Comparison of ENCODE assay signal across 13 cellular contexts in genomic region chr3:196995646-196996355, GRCh38. TPM values are rescaled to one million over a fixed set of nuclear protein-coding genes. Genes with fewer than 3 reads are reported as not detected.
DNase-seq lines count a peak whose midpoint lies in the region; ATAC-seq and TF ChIP-seq lines count a peak whose summit lies in the region.
"Had no signal": no experiment of that assay in that cellular context is flagged by ENCODE, and none has a peak within 500 bp of the region (broad histone marks: within the 10 kb centered on the region; RNA-seq: fewer than 3 reads in every experiment).

No MANE protein-coding gene starts in this region.

- H3K36me3 Mint-ChIP-seq in natural killer cell treated with Interleukin-12 subunit alpha and Interleukin-12 subunit beta and Interleukin-15 and Interleukin-18, amount 100 ng/mL, for 72 hours, result no peaks in the 10 kb centered on the region
- no peaks in the 10 kb centered on the region for H3K36me3 Mint-ChIP-seq in natural killer cell

- TF ChIP-seq CTCF in natural killer cell (IDR thresholded peaks at IDR 0.05), result no peak

- H3K4me3 Mint-ChIP-seq in natural killer cell treated with Interleukin-12 subunit alpha and Interleukin-12 subunit beta and Interleukin-15 and Interleukin-18, amount 100 ng/mL, for 72 hours, result no peak overlapping the region
- H3K4me3 Mint-ChIP-seq in natural killer cell, result no peak overlapping the region
- H3K4me3 Mint-ChIP-seq: neural crest cell had no signal

- ATAC-seq in natural killer cell treated with Interleukin-12 subunit alpha and Interleukin-12 subunit beta and Interleukin-15 and Interleukin-18, amount 100 ng/mL, for 72 hours, result no peak
- ATAC-seq in natural killer cell (no peak), HG03196 (IDR thresholded peaks at IDR 0.05; ENCODE audit: unreplicated experiment) (no peak)
- ATAC-seq: left lung had no signal

- peak; percentile 1 for DNase-seq in natural killer cell treated with Interleukin-12 subunit alpha and Interleukin-12 subunit beta and Interleukin-15 and Interleukin-18, amount 100 ng/mL, for 72 hours (ENCODE audit: low spot score)
- DNase-seq in natural killer cell (no peak), NCI-H82 (lab: John Stamatoyannopoulos, UW) (peak; percentile 85), myocyte (ENCODE audit: low read depth) (peak; percentile 87), SIG-M5 (lab: John Stamatoyannopoulos, UW) (no peak), activated gamma-delta T cell treated with Interleukin-2 at 50 U/mL for 16 hours (no peak)
- DNase-seq in stimulated activated naive CD4-positive, alpha-beta T cell (lab: John Stamatoyannopoulos, UW), result no peak
- DNase-seq: left lung; NCI-H1105; NK-92 treated with Interleukin-12 subunit alpha and Interleukin-12 subunit beta, amount 100 ng/mL, for 24 hours; transverse colon had no signal

- no peaks in the 10 kb centered on the region for H3K27me3 Mint-ChIP-seq in natural killer cell treated with Interleukin-12 subunit alpha and Interleukin-12 subunit beta and Interleukin-15 and Interleukin-18, amount 100 ng/mL, for 72 hours
- no peaks in the 10 kb centered on the region for H3K27me3 Mint-ChIP-seq in natural killer cell (ENCODE audit: low read depth in 2 of 2)

- H3K4me1 Mint-ChIP-seq in natural killer cell treated with Interleukin-12 subunit alpha and Interleukin-12 subunit beta and Interleukin-15 and Interleukin-18, amount 100 ng/mL, for 72 hours (ENCODE audit: low read depth in 2 of 2), result no peaks in the 10 kb centered on the region
- no peaks in the 10 kb centered on the region for H3K4me1 Mint-ChIP-seq in natural killer cell
- H3K4me1 Mint-ChIP-seq: neural crest cell had no signal

- no peak overlapping the region for H3K27ac Mint-ChIP-seq in natural killer cell treated with Interleukin-12 subunit alpha and Interleukin-12 subunit beta and Interleukin-15 and Interleukin-18, amount 100 ng/mL, for 72 hours
- no peak overlapping the region for H3K27ac Mint-ChIP-seq in natural killer cell

- intact Hi-C loops in natural killer cell (cut with micrococcal nuclease), result no loop called here

- no peaks in the 10 kb centered on the region for H3K9me3 Mint-ChIP-seq in natural killer cell treated with Interleukin-12 subunit alpha and Interleukin-12 subunit beta and Interleukin-15 and Interleukin-18, amount 100 ng/mL, for 72 hours
- H3K9me3 Mint-ChIP-seq in natural killer cell, result no peaks in the 10 kb centered on the region
- H3K9me3 Mint-ChIP-seq: neural crest cell had no signal

RNA-seq across cellular contexts. Expression of gene PIGZ, which starts 27.2 kb away (rescaled TPM):
- total RNA-seq in natural killer cell treated with Interleukin-12 subunit alpha and Interleukin-12 subunit beta and Interleukin-15 and Interleukin-18, amount 100 ng/mL, for 72 hours, result 1 to 10 TPM; 1.4 to 1.5 TPM
- total RNA-seq in natural killer cell (1 to 10 TPM; 2.2 to 2.3 (median 2.2) TPM), myocyte (1.9 and 3.1 TPM in 2 replicates)
- 4.5 TPM for polyA plus RNA-seq in myocyte (2012)

RNA-seq across cellular contexts. Expression of gene MELTF, which starts 33.8 kb away (rescaled TPM):
- 1 to 10 TPM; 2.1 to 3.7 TPM for total RNA-seq in natural killer cell treated with Interleukin-12 subunit alpha and Interleukin-12 subunit beta and Interleukin-15 and Interleukin-18, amount 100 ng/mL, for 72 hours
- total RNA-seq in natural killer cell, result 1 to 10 TPM; 2.4 to 4.3 (median 4.0) TPM
- 3.1 and 3.7 TPM in 2 replicates for total RNA-seq in myocyte
- 1.9 TPM for polyA plus RNA-seq in myocyte (2012)

RNA-seq across cellular contexts. Expression of gene NCBP2, which starts 53.5 kb away (rescaled TPM):
- 10 to 100 TPM; 78.1 to 82.8 TPM for total RNA-seq in natural killer cell treated with Interleukin-12 subunit alpha and Interleukin-12 subunit beta and Interleukin-15 and Interleukin-18, amount 100 ng/mL, for 72 hours
- total RNA-seq in natural killer cell (10 to 100 TPM; 32.3 to 44.1 (median 37.5) TPM), myocyte (90.8 and 92.5 TPM in 2 replicates)
- 78.9 TPM for polyA plus RNA-seq in myocyte (2012)

Comparison
In these comparisons a context has a peak if more than half of its experiments do, and no peak if none do; other contexts are left out.
1. DNase-seq: peak in natural killer cell treated with Interleukin-12 subunit alpha and Interleukin-12 subunit beta and Interleukin-15 and Interleukin-18, amount 100 ng/mL, for 72 hours (single experiment), NCI-H82 (single experiment) and myocyte (single experiment); none in natural killer cell (single experiment), SIG-M5 (single experiment), activated gamma-delta T cell treated with Interleukin-2 at 50 U/mL for 16 hours (single experiment) and stimulated activated naive CD4-positive, alpha-beta T cell (0 of 6).